ENCODE assay signal across 15 cellular contexts in genomic region chr13:73268306-73268705, GRCh38.
DNase-seq lines count a peak whose midpoint lies in the region; ATAC-seq lines count a peak whose summit lies in the region.
"Had no signal": no experiment of that assay in that cellular context is flagged by ENCODE, and none has a peak within 500 bp of the region (broad histone marks: within the 10 kb centered on the region; RNA-seq: fewer than 3 reads in every experiment).

No MANE protein-coding gene starts in this region.

- no peak overlapping the region for H3K4me2 ChIP-seq in mesenchymal stem cell (ENCODE audit: low read length, poor library complexity, severe bottlenecking)

- H2BK15ac ChIP-seq in mesenchymal stem cell (ENCODE audit: low read depth, poor library complexity, severe bottlenecking), result no peak overlapping the region

- peaks cover 8% of the 10 kb centered on the region for H3K4me1 ChIP-seq in mesenchymal stem cell (ENCODE audit: control insufficient read depth, insufficient read depth, low read depth, low read length)
- H3K4me1 ChIP-seq: adrenal gland, prostate gland had no signal

- no peak overlapping the region for H3K4me3 ChIP-seq in mesenchymal stem cell (ENCODE audit: insufficient read depth in 1 of 2, low read depth in 1 of 2, low read length in 2 of 2)
- H3K4me3 ChIP-seq: adrenal gland, prostate gland had no signal

- H2BK12ac ChIP-seq in mesenchymal stem cell (ENCODE audit: low read length in 2 of 2), result no peak overlapping the region

- no peak overlapping the region for H3K18ac ChIP-seq in mesenchymal stem cell (ENCODE audit: low read depth in 1 of 2, low read length in 2 of 2)

- H3K9ac ChIP-seq in mesenchymal stem cell (ENCODE audit: low read length), result no peak overlapping the region

- no peaks in the 10 kb centered on the region for H3K27me3 ChIP-seq in mesenchymal stem cell (ENCODE audit: control insufficient read depth in 1 of 2, insufficient read depth in 1 of 2, low read length in 2 of 2)
- H3K27me3 ChIP-seq: adrenal gland had no signal

- ATAC-seq in GM18868 (IDR thresholded peaks at IDR 0.05; ENCODE audit: unreplicated experiment), result no peak

- H2BK120ac ChIP-seq in mesenchymal stem cell (ENCODE audit: low read depth, low read length), result no peak overlapping the region

- 75% methylated on average over 1 of the region's 1 CpG for WGBS in mesenchymal stem cell

- H3K14ac ChIP-seq in mesenchymal stem cell (ENCODE audit: low read length in 2 of 2), result no peak overlapping the region

- H2AFZ ChIP-seq in mesenchymal stem cell (ENCODE audit: low read depth, low read length), result no peak overlapping the region

- H4K91ac ChIP-seq in mesenchymal stem cell (ENCODE audit: low read length), result no peak overlapping the region

- H3K79me1 ChIP-seq in mesenchymal stem cell (replicated peaks; ENCODE audit: low read length, poor library complexity, severe bottlenecking), result no peaks in the 10 kb centered on the region

- H3K23ac ChIP-seq in mesenchymal stem cell (ENCODE audit: low read length in 2 of 2), result no peak overlapping the region

- H4K8ac ChIP-seq in mesenchymal stem cell (ENCODE audit: low read length), result no peak overlapping the region

- no peak overlapping the region for H2BK5ac ChIP-seq in mesenchymal stem cell (ENCODE audit: low read depth, low read length, poor library complexity, severe bottlenecking)

- DNase-seq in DMS 273 (lab: John Stamatoyannopoulos, UW; ENCODE audit: unreplicated experiment), result peak; percentile 79
- DNase-seq in DMS 273 treated with DMSO at 0.1 percent for 48 hours (lab: John Stamatoyannopoulos, UW), result no peak
- peak; percentile 47 for DNase-seq in HS-27A (ENCODE audit: low read depth)
- DNase-seq in amniotic epithelial cell (ENCODE audit: low read depth), result peak; percentile 50
- peak; percentile 57 for DNase-seq in mesenchymal stem cell
- no peak for DNase-seq in COLO829 (ENCODE audit: low spot score)
- no peak for DNase-seq in T-helper 1 cell
- DNase-seq: activated CD8-positive, alpha-beta memory T cell treated with anti-CD3 and anti-CD28 coated beads, Interleukin-2, amount 50 U/mL, for 48 hours; DMS79 treated with DMSO at 0.1 percent for 48 hours; midbrain; NCI-H1048 had no signal

- no peaks in the 10 kb centered on the region for H3K36me3 ChIP-seq in mesenchymal stem cell (ENCODE audit: control insufficient read depth in 1 of 2, insufficient read depth in 2 of 2, low read depth in 1 of 2, low read length in 2 of 2)
- H3K36me3 ChIP-seq: adrenal gland, prostate gland had no signal

- no peaks in the 10 kb centered on the region for H3K9me3 ChIP-seq in mesenchymal stem cell (ENCODE audit: control insufficient read depth, low read length)
- H3K9me3 ChIP-seq: adrenal gland, prostate gland had no signal

- H3K4ac ChIP-seq in mesenchymal stem cell (ENCODE audit: low read depth in 1 of 2, low read length in 2 of 2), result no peak overlapping the region

- H2AK5ac ChIP-seq in mesenchymal stem cell (ENCODE audit: low read length, severe bottlenecking), result peak overlapping the region; percentile 11

- no peak overlapping the region for H3K27ac ChIP-seq in mesenchymal stem cell (ENCODE audit: low read length, poor library complexity, severe bottlenecking)
- H3K27ac ChIP-seq: 22Rv1, adrenal gland, prostate gland had no signal

Comparison
In these comparisons a context has a peak if more than half of its experiments do, and no peak if none do; other contexts are left out.
1. DNase-seq: peak in DMS 273 (single experiment), HS-27A (single experiment), amniotic epithelial cell (single experiment) and mesenchymal stem cell (single experiment); none in DMS 273 treated with DMSO at 0.1 percent for 48 hours (single experiment), COLO829 (single experiment) and T-helper 1 cell (0 of 5).